In the genomic region with DNA sequence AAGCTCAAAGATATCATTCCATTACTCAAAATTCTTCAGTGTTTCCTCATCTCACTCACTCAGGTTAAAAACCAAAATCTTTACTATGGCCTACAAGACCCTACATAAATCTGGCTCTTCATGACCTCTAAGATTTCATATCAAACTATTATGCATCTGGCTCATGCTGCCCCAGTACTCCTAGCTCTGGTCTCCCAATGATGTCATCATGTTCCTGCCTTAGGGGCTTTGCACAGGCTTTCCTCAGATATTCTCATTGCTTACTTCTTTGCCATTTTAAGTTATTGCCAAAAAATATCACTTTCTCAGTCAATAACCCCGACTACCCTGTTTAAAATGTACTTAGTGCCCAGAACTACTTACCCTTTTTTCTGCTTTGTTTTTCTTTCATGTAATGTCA, we compare ENCODE assay signal across 23 cellular contexts. TPM values are rescaled to one million over a fixed set of nuclear protein-coding genes. Genes with fewer than 3 reads are reported as not detected.
A peak's percentile ranks its signal among the peaks of the same experiment; 100 is the strongest.
DNase-seq lines count a peak whose midpoint lies in the region; ATAC-seq and TF ChIP-seq lines count a peak whose summit lies in the region.
"Had no signal": no experiment of that assay in that cellular context is flagged by ENCODE, and none has a peak within 500 bp of the region (broad histone marks: within the 10 kb centered on the region; RNA-seq: fewer than 3 reads in every experiment).

No MANE protein-coding gene starts in this region.

- H3K36me3 ChIP-seq in HEK293 (ENCODE audit: control insufficient read depth in 2 of 2, insufficient read depth in 1 of 2, low read length in 2 of 2) (no peaks in the 10 kb centered on the region; a peak in 1 of 3 replicates), PC-3 (ENCODE audit: low read depth, low read length) (no peaks in the 10 kb centered on the region), mammary epithelial cell (ENCODE audit: insufficient read depth, low read length) (no peaks in the 10 kb centered on the region)
- H3K36me3 ChIP-seq: BLaER1 treated with 17β-estradiol and CSF1 and Interleukin-3, amounts not matched to agents 10 nM and 100 nM had no signal

- H3K4me2 ChIP-seq in PC-3 (ENCODE audit: low read length), result peak overlapping the region; percentile 17; the same call in 1 of the 2 replicates
- no peak overlapping the region for H3K4me2 ChIP-seq in mammary epithelial cell (ENCODE audit: insufficient read depth, low read depth, low read length)
- H3K4me2 ChIP-seq: BLaER1 treated with 17β-estradiol and CSF1 and Interleukin-3, amounts not matched to agents 10 nM and 100 nM had no signal

- H4K20me1 ChIP-seq in PC-3 (ENCODE audit: low read length) (no peaks in the 10 kb centered on the region), mammary epithelial cell (ENCODE audit: insufficient read depth, low read length) (no peaks in the 10 kb centered on the region)
- H4K20me1 ChIP-seq: BLaER1 treated with 17β-estradiol and CSF1 and Interleukin-3, amounts not matched to agents 10 nM and 100 nM had no signal

- dilution Hi-C loops in mammary epithelial cell (cut with HindIII; ENCODE audit: low sequenced_read_pairs), result no loop called here

- no peaks in the 10 kb centered on the region for H3K27me3 ChIP-seq in PC-3 (ENCODE audit: low read length)
- H3K27me3 ChIP-seq in mammary epithelial cell (ENCODE audit: insufficient read depth, low read length), result no peaks in the 10 kb centered on the region
- H3K27me3 ChIP-seq: BLaER1 treated with 17β-estradiol and CSF1 and Interleukin-3, amounts not matched to agents 10 nM and 100 nM had no signal

- TF ChIP-seq CTCF in HEK293 (tag by site-specific recombination; IDR thresholded peaks at IDR 0.05) (no peak), PC-3 (conservative IDR thresholded peaks at IDR 0.05; ENCODE audit: low read depth, low read length) (no peak), mammary epithelial cell (conservative IDR thresholded peaks at IDR 0.05 in 1 of 2, IDR thresholded peaks at IDR 0.05 in 1 of 2; ENCODE audit: extremely low read depth in 1 of 2, insufficient read depth in 1 of 2, low read depth in 1 of 2, low read length in 2 of 2) (no peak)

- H2AFZ ChIP-seq in PC-3 (ENCODE audit: low read length), result no peak overlapping the region
- H2AFZ ChIP-seq in mammary epithelial cell (ENCODE audit: low read depth, low read length), result no peak overlapping the region

- DNase-seq in NCI-H82 (lab: John Stamatoyannopoulos, UW), result peak; percentile 11
- DNase-seq in PC-3, result no peak
- DNase-seq in epithelial cell of prostate (ENCODE audit: low read depth, low spot score), result no peak
- no peak for DNase-seq in NCI-H1417 (lab: John Stamatoyannopoulos, UW)
- no peak for DNase-seq in posterior cingulate gyrus
- DNase-seq in mammary epithelial cell, result no peak
- DNase-seq: 8988T; AML-193; CD4-positive, alpha-beta T cell; CD8-positive, alpha-beta memory T cell; COR-L47; DMS 273 treated with DMSO at 0.1 percent for 48 hours; DMS153; DMS53; DMS79; DND-41; EL; GDM1 had no signal

- H3K9ac ChIP-seq in PC-3 (ENCODE audit: low read length), result no peak overlapping the region
- no peak overlapping the region for H3K9ac ChIP-seq in mammary epithelial cell (ENCODE audit: insufficient read depth, low read length)
- H3K9ac ChIP-seq: BLaER1 treated with 17β-estradiol and CSF1 and Interleukin-3, amounts not matched to agents 10 nM and 100 nM had no signal

- H3K9me2 ChIP-seq in PC-3 (replicated peaks; ENCODE audit: low read length), result no peaks in the 10 kb centered on the region

- H3K9me3 ChIP-seq in HEK293 (ENCODE audit: control insufficient read depth, insufficient read depth, low read depth, low read length), result no peaks in the 10 kb centered on the region
- H3K9me3 ChIP-seq in PC-3 (ENCODE audit: low read length), result no peaks in the 10 kb centered on the region
- no peaks in the 10 kb centered on the region for H3K9me3 ChIP-seq in mammary epithelial cell (replicated peaks; ENCODE audit: insufficient read depth, low read length)

- H3K27ac ChIP-seq in HEK293 (ENCODE audit: extremely low read depth, low read depth, low read length) (no peak overlapping the region), PC-3 (ENCODE audit: low read length) (no peak overlapping the region), epithelial cell of prostate (peak overlapping the region; percentile 1), mammary epithelial cell (ENCODE audit: insufficient read depth, low read depth, low read length) (no peak overlapping the region)
- H3K27ac ChIP-seq: BLaER1 treated with 17β-estradiol and CSF1 and Interleukin-3, amounts not matched to agents 10 nM and 100 nM; C4-2B had no signal

- ATAC-seq in PC-3, result no peak
- ATAC-seq in GM18867 (IDR thresholded peaks at IDR 0.05; ENCODE audit: unreplicated experiment), result no peak
- ATAC-seq: GM12878 had no signal

- 0% methylated on average over 1 of the region's 1 CpG for WGBS in mammary epithelial cell (ENCODE audit: low coverage, missing lambda C conversion rate)

- H3K4me1 ChIP-seq in HEK293 (ENCODE audit: control insufficient read depth, insufficient read depth, low read length) (no peaks in the 10 kb centered on the region), PC-3 (ENCODE audit: insufficient read depth, low read length) (peaks cover 18% of the 10 kb centered on the region), mammary epithelial cell (ENCODE audit: insufficient read depth, low read length) (no peaks in the 10 kb centered on the region)
- H3K4me1 ChIP-seq: BLaER1 treated with 17β-estradiol and CSF1 and Interleukin-3, amounts not matched to agents 10 nM and 100 nM had no signal

- POLR2A ChIA-PET in HEK293 (lab: Yijun Ruan, JAX), result interaction anchor here (0.7 kb wide), 1 partner anchor 397 kb away, joined by 4 read pairs; no protein-coding TSS in a partner anchor
- POLR2A ChIA-PET in PC-3 (lab: Charles Lee; ENCODE audit: unreplicated experiment), result no interaction called here

- in situ Hi-C loops in mammary epithelial cell (cut with MboI; ENCODE audit: low sequenced_read_pairs in 2 of 2), result no loop called here

- H3F3A ChIP-seq in PC-3 (ENCODE audit: low read length, unreplicated experiment), result no peaks in the 10 kb centered on the region

- CTCF ChIA-PET in HEK293 (lab: Yijun Ruan, JAX), result no interaction called here
- CTCF ChIA-PET in PC-3 (lab: Charles Lee), result no interaction called here
- CTCF ChIA-PET in mammary epithelial cell (lab: Charles Lee; ENCODE audit: low non-redundant PET), result no interaction called here

- BruUV-seq in PC-3 (replicated peaks; lab: Mats Ljungman, UMichigan) (no TSS peak), mammary epithelial cell (replicated peaks; lab: Mats Ljungman, UMichigan) (no TSS peak)

- intact Hi-C loops in PC-3 (cut with micrococcal nuclease), result no loop called here
- intact Hi-C loops in posterior cingulate gyrus (cut with DNase I), result no loop called here
- intact Hi-C loops in mammary epithelial cell (cut with micrococcal nuclease), result no loop called here

- no peak overlapping the region for H3K4me3 ChIP-seq in HEK293 (ENCODE audit: low read depth, low read length)
- H3K4me3 ChIP-seq in PC-3 (ENCODE audit: low read length), result no peak overlapping the region
- H3K4me3 ChIP-seq in mammary epithelial cell (replicated peaks in 1 of 3; ENCODE audit: insufficient read depth in 1 of 3, low read depth in 2 of 3, low read length in 3 of 3), result no peak overlapping the region
- H3K4me3 ChIP-seq: BLaER1 treated with 17β-estradiol and CSF1 and Interleukin-3, amounts not matched to agents 10 nM and 100 nM; GM12878 had no signal

- H3K79me2 ChIP-seq in PC-3 (ENCODE audit: low read length) (no peaks in the 10 kb centered on the region), mammary epithelial cell (ENCODE audit: insufficient read depth, low read length) (no peaks in the 10 kb centered on the region)

TF ChIP-seq in HEK293, 187 proteins besides CTCF, POLR2A, EP300 and RAD21 (continues in another document):
- TF ChIP-seq, protein P1, sequence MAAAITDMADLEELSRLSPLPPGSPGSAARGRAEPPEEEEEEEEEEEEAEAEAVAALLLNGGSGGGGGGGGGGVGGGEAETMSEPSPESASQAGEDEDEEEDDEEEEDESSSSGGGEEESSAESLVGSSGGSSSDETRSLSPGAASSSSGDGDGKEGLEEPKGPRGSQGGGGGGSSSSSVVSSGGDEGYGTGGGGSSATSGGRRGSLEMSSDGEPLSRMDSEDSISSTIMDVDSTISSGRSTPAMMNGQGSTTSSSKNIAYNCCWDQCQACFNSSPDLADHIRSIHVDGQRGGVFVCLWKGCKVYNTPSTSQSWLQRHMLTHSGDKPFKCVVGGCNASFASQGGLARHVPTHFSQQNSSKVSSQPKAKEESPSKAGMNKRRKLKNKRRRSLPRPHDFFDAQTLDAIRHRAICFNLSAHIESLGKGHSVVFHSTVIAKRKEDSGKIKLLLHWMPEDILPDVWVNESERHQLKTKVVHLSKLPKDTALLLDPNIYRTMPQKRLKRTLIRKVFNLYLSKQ (tag by site-specific recombination; IDR thresholded peaks at IDR 0.05; ENCODE audit: borderline replicate concordance), result no peak
- TF ChIP-seq ZFP41 (tag by site-specific recombination; IDR thresholded peaks at IDR 0.05; ENCODE audit: borderline replicate concordance), result no peak
- 0 out of 2 replicates have a peak, but pooled peaks have one; percentile 14 for TF ChIP-seq ZNF335 (tag by site-specific recombination; conservative IDR thresholded peaks at IDR 0.05)
- TF ChIP-seq, protein P2, sequence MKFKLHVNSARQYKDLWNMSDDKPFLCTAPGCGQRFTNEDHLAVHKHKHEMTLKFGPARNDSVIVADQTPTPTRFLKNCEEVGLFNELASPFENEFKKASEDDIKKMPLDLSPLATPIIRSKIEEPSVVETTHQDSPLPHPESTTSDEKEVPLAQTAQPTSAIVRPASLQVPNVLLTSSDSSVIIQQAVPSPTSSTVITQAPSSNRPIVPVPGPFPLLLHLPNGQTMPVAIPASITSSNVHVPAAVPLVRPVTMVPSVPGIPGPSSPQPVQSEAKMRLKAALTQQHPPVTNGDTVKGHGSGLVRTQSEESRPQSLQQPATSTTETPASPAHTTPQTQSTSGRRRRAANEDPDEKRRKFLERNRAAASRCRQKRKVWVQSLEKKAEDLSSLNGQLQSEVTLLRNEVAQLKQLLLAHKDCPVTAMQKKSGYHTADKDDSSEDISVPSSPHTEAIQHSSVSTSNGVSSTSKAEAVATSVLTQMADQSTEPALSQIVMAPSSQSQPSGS (tag by site-specific recombination; IDR thresholded peaks at IDR 0.05; ENCODE audit: low read depth), result peak; percentile 66
- TF ChIP-seq MEIS1 (CRISPR knock-in tag; IDR thresholded peaks at IDR 0.05; ENCODE audit: borderline replicate concordance), result no peak
- TF ChIP-seq ZNF623 (tag by site-specific recombination; IDR thresholded peaks at IDR 0.05), result peak; percentile 41
- TF ChIP-seq ZNF174 (tag by site-specific recombination; IDR thresholded peaks at IDR 0.05), result no peak
- no peak for TF ChIP-seq ZNF785 (tag by site-specific recombination; IDR thresholded peaks at IDR 0.05)

RNA-seq across cellular contexts. Expression of a gene that starts 33.0 kb away (rescaled TPM):
- 9.3 and 10.2 TPM in 2 replicates for total RNA-seq in PC-3 (2014; rRNA removed)
- 10 to 100 TPM; 23.2 to 24.3 TPM for total RNA-seq in mammary epithelial cell
- 8.6 TPM for polyA plus RNA-seq in mammary epithelial cell
- polyA minus RNA-seq in mammary epithelial cell, result 30.0 TPM
